In the genomic region with DNA sequence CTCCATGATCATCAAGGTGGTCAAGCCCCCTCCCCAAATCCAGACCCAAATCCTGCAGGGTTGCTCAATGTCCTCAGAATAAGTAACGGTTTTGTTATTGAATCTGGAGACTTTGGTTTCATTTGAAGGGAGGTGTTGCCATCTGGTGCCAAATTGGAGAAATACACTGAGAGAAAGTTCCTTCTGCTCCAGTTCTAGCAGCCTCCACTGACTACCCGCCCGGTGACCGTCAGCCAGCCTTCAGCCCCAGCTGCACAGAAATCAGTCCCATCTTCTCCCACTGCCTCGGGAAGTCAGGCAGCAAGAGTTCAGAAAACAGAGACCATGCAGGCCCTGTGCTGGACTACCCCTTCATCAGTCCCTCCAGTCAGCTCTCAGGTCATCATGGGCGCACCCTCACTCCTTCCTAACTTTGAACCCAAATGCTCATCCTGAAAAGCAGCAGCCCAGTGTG, we compare ENCODE assay signal across 8 cellular contexts. TPM values are rescaled to one million over a fixed set of nuclear protein-coding genes. Genes with fewer than 3 reads are reported as not detected.
DNase-seq lines count a peak whose midpoint lies in the region; ATAC-seq and TF ChIP-seq lines count a peak whose summit lies in the region.

No MANE protein-coding gene starts in this region.

- DNase-seq in activated CD4-positive, alpha-beta T cell treated with anti-CD3 and anti-CD28 coated beads for 48 hours = peak; percentile 46
- DNase-seq in activated CD4-positive, alpha-beta T cell treated with anti-CD3 and anti-CD28 coated beads for 1 hour = no peak
- DNase-seq in NCI-H345 treated with DMSO at 0.1 percent for 48 hours (lab: John Stamatoyannopoulos, UW; ENCODE audit: unreplicated experiment) (peak; percentile 47), foreskin melanocyte (peak; percentile 52), ovary (peak in 3 of 5 donors; percentile 41 to 68 (median 45)), NK-92 (lab: John Stamatoyannopoulos, UW; ENCODE audit: unreplicated experiment) (no peak)
- DNase-seq in activated T-cell treated with anti-CD3 and anti-CD28 coated beads, Interleukin-2, amount 50 U/mL, for 72 hours = peak; percentile 36 to 44

- no peak overlapping the region for H3K4me3 Mint-ChIP-seq in activated T-cell treated with anti-CD3 and anti-CD28 coated beads, Interleukin-2, amount 50 U/mL, for 72 hours

- 15 to 18% (median 16%) methylated on average over 6 of the region's 6 CpGs for WGBS in ovary, 3 donors

- peak; percentile 60 to 87 (median 83) for TF ChIP-seq CTCF in ovary (IDR thresholded peaks at IDR 0.05)

- no peak overlapping the region for H3K4me3 ChIP-seq in ovary

- no peak overlapping the region for H3K27ac Mint-ChIP-seq in activated T-cell treated with anti-CD3 and anti-CD28 coated beads, Interleukin-2, amount 50 U/mL, for 72 hours

- no peaks in the 10 kb centered on the region for H3K36me3 Mint-ChIP-seq in activated T-cell treated with anti-CD3 and anti-CD28 coated beads, Interleukin-2, amount 50 U/mL, for 72 hours (ENCODE audit: insufficient read depth in 2 of 2)

- peak; percentile 56 for ATAC-seq in HG02678 (IDR thresholded peaks at IDR 0.05; ENCODE audit: unreplicated experiment)
- ATAC-seq in activated T-cell treated with anti-CD3 and anti-CD28 coated beads, Interleukin-2, amount 50 U/mL, for 72 hours (replicated peaks in 1 of 2) = peak; percentile 63

- no peaks in the 10 kb centered on the region for H3K36me3 ChIP-seq in ovary

- peaks cover 8% of the 10 kb centered on the region for H3K4me1 ChIP-seq in ovary (ENCODE audit: insufficient read depth)

- H3K9me3 Mint-ChIP-seq in activated T-cell treated with anti-CD3 and anti-CD28 coated beads, Interleukin-2, amount 50 U/mL, for 72 hours = no peaks in the 10 kb centered on the region

- intact Hi-C loops in ovary (cut with DNase I) = loop anchor here (1.0 to 5.0 kb wide), 5 partner anchors 218 to 234 kb away; no protein-coding TSS in a partner anchor

- H3K4me1 Mint-ChIP-seq in activated T-cell treated with anti-CD3 and anti-CD28 coated beads, Interleukin-2, amount 50 U/mL, for 72 hours (ENCODE audit: low read depth) = peaks cover 8% of the 10 kb centered on the region

- peaks cover 18% of the 10 kb centered on the region for H3K27me3 Mint-ChIP-seq in activated T-cell treated with anti-CD3 and anti-CD28 coated beads, Interleukin-2, amount 50 U/mL, for 72 hours (ENCODE audit: low read depth)

- H3K27me3 ChIP-seq in ovary = no peaks in the 10 kb centered on the region

- no peaks in the 10 kb centered on the region for H3K9me3 ChIP-seq in ovary

- no peak overlapping the region for H3K27ac ChIP-seq in ovary

- TF ChIP-seq POLR2A in ovary (IDR thresholded peaks at IDR 0.05) = no peak

- TF ChIP-seq EP300 in ovary (IDR thresholded peaks at IDR 0.05) = no peak

RNA-seq across cellular contexts. Expression of a gene that starts 38.7 kb away (rescaled TPM):
- not detected for total RNA-seq in activated T-cell treated with anti-CD3 and anti-CD28 coated beads, Interleukin-2, amount 50 U/mL, for 72 hours
- 100 to 1,000 TPM in 6 of 7 donors, 10 to 100 TPM in 1; 90.6 to 576 (median 272) TPM for total RNA-seq in ovary
- polyA plus RNA-seq in ovary = 100 to 1,000 TPM in 1 of 2 donors, 10 to 100 TPM in 1; 58.5 to 117 TPM

Comparison
In these comparisons a context has a peak if more than half of its experiments do, and no peak if none do; other contexts are left out.
1. DNase-seq: peak in activated CD4-positive, alpha-beta T cell treated with anti-CD3 and anti-CD28 coated beads for 48 hours (single experiment), NCI-H345 treated with DMSO at 0.1 percent for 48 hours (single experiment), activated T-cell treated with anti-CD3 and anti-CD28 coated beads, Interleukin-2, amount 50 U/mL, for 72 hours (2 of 2), foreskin melanocyte (single experiment) and ovary (3 of 5); none in activated CD4-positive, alpha-beta T cell treated with anti-CD3 and anti-CD28 coated beads for 1 hour (single experiment) and NK-92 (single experiment).
2. RNA of a gene that starts 38.7 kb away (total RNA-seq): 90.6 to 576 TPM in ovary; not detected in activated T-cell treated with anti-CD3 and anti-CD28 coated beads, Interleukin-2, amount 50 U/mL, for 72 hours; every median in the first group is over 10 times any median in the second.